In genomic region chr6:7140631-7141366, GRCh38 we compare ENCODE assay signal across 8 cellular contexts. TPM values are rescaled to one million over a fixed set of nuclear protein-coding genes. Genes with fewer than 3 reads are reported as not detected.
A peak's percentile ranks its signal among the peaks of the same experiment; 100 is the strongest.
DNase-seq lines count a peak whose midpoint lies in the region; ATAC-seq lines count a peak whose summit lies in the region.

No MANE protein-coding gene starts in this region.

- peaks cover 5% of the 10 kb centered on the region; the same call in 1 of the 2 replicates for H3K36me3 ChIP-seq in SJSA1

- H3K27me3 ChIP-seq in SJSA1 (replicated peaks) = no peaks in the 10 kb centered on the region

- H3K9me3 ChIP-seq in SJSA1 (replicated peaks) = no peaks in the 10 kb centered on the region

- H3K4me1 ChIP-seq in SJSA1 (replicated peaks) = peaks cover 47% of the 10 kb centered on the region

- H3K27ac ChIP-seq in SJSA1 = peak overlapping the region; percentile 87

- DNase-seq in DMS79 (lab: John Stamatoyannopoulos, UW) (peak; percentile 21), SJSA1 (ENCODE audit: low read depth in 1 of 2, low spot score in 2 of 2) (peak; percentile 83 to 88), germinal center (ENCODE audit: low spot score) (peak; percentile 95), nucleus accumbens (lab: John Stamatoyannopoulos, UW) (peak; percentile 29 to 91 (median 81)), superior temporal gyrus (ENCODE audit: extremely low spot score) (peak; percentile 77)
- DNase-seq in Jurkat, Clone E6-1 (ENCODE audit: low read depth, low spot score) = no peak
- peak; percentile 82 for DNase-seq in activated naive CD4-positive, alpha-beta T cell treated with anti-CD3 and anti-CD28 coated beads, Interleukin-2, amount 50 U/mL, for 16 hours

- H3K4me3 ChIP-seq in Jurkat, Clone E6-1 (ENCODE audit: low read length) = peak overlapping the region; percentile 62
- peak overlapping the region; percentile 51 for H3K4me3 ChIP-seq in SJSA1

- peak; percentile 53 for ATAC-seq in GM21529 (IDR thresholded peaks at IDR 0.05; ENCODE audit: unreplicated experiment)

RNA-seq across cellular contexts. Expression of gene RREB1, which starts 33.0 kb away (rescaled TPM):
- polyA plus RNA-seq in Jurkat, Clone E6-1 (2012; ENCODE audit: insufficient read depth, insufficient read length) = 10.5 TPM
- 7.1 and 16.9 TPM in 2 replicates for total RNA-seq in SJSA1 (2014; rRNA removed; shearing (Covaris generic))
